Comparison of ENCODE assay signal across 23 cellular contexts in the genomic region with DNA sequence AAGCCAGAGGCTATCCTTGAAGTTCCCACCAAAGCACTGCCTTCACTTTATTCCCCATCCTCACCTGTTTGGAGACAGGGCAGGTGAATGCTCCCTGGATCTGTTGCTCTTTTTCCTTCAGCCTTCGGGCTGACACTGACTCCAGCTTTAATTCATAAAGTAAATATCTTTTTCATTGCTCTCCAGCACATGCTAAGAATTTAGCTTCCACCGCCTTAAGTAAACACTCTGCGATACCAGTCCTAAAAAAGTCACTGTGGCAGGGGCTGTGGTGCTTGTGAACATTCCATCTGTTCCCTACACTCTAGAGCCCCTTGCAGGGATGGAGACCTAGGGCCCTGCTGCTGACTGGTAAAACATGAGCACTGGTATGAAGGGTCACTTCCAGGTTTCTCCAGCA. TPM values are rescaled to one million over a fixed set of nuclear protein-coding genes. Genes with fewer than 3 reads are reported as not detected.
DNase-seq lines count a peak whose midpoint lies in the region; ATAC-seq, FAIRE-seq and TF ChIP-seq lines count a peak whose summit lies in the region.
"Had no signal": no experiment of that assay in that cellular context is flagged by ENCODE, and none has a peak within 500 bp of the region (broad histone marks: within the 10 kb centered on the region; RNA-seq: fewer than 3 reads in every experiment).

No MANE protein-coding gene starts in this region.

- intact Hi-C loops in right cardiac atrium (cut with DNase I) (no loop called here), heart right ventricle (cut with DNase I) (no loop called here), HepG2 (cut with micrococcal nuclease; ENCODE audit: unreplicated experiment) (no loop called here), ovary (cut with DNase I) (no loop called here), upper lobe of right lung (cut with DNase I) (no loop called here)

- no peak for TF ChIP-seq POLR2A in HepG2 (IDR thresholded peaks at IDR 0.05; ENCODE audit: insufficient read depth in 1 of 2, low read depth in 2 of 2, low read length in 2 of 2)
- TF ChIP-seq POLR2A in ovary (IDR thresholded peaks at IDR 0.05), result no peak

- H2AFZ ChIP-seq in HepG2 (ENCODE audit: low read length), result no peak overlapping the region

- H3K4me2 ChIP-seq in HepG2 (ENCODE audit: low read depth, low read length), result peak overlapping the region; percentile 74

- FAIRE-seq in HepG2 (lab: Jason Lieb, UNC), result no peak
- FAIRE-seq: G401.6, HTR-8/SVneo had no signal

- no peaks in the 10 kb centered on the region for H3K9me3 ChIP-seq in right cardiac atrium (ENCODE audit: control insufficient read depth, low read length)
- no peaks in the 10 kb centered on the region for H3K9me3 ChIP-seq in heart right ventricle
- no peaks in the 10 kb centered on the region for H3K9me3 ChIP-seq in HepG2 (ENCODE audit: low read length)
- H3K9me3 ChIP-seq in ovary, result no peaks in the 10 kb centered on the region
- H3K9me3 ChIP-seq in upper lobe of right lung, result no peaks in the 10 kb centered on the region
- H3K9me3 ChIP-seq: SJCRH30 had no signal

- no peak for TF ChIP-seq RAD21 in HepG2 (CRISPR knock-in tag; IDR thresholded peaks at IDR 0.05)

- WGBS in right cardiac atrium, result 86% methylated on average over 3 of the region's 3 CpGs
- 87% methylated on average over 3 of the region's 3 CpGs for WGBS in heart right ventricle, 2 donors
- WGBS in HepG2 (ENCODE audit: low lambda C conversion rate), result 17% methylated on average over 3 of the region's 3 CpGs
- WGBS in ovary, 3 donors, result 38 to 71% (median 41%) methylated on average over 3 of the region's 3 CpGs

- no TSS peak for BruUV-seq in HepG2 (replicated peaks; lab: Mats Ljungman, UMichigan)

- TF ChIP-seq EP300 in HepG2 (IDR thresholded peaks at IDR 0.05; ENCODE audit: low read depth in 2 of 2, low read length in 2 of 2) (no peak), HepG2 (CRISPR knock-in tag; IDR thresholded peaks at IDR 0.05; ENCODE audit: borderline replicate concordance) (no peak), ovary (IDR thresholded peaks at IDR 0.05) (no peak)

- DNase-seq in right cardiac atrium (no peak), heart right ventricle (no peak), HepG2 (ENCODE audit: low spot score) (peak; percentile 19), ovary (no peak), upper lobe of right lung (no peak)
- DNase-seq in NK-92 treated with Interleukin-12 subunit alpha and Interleukin-12 subunit beta, amount 100 ng/mL, for 24 hours (lab: John Stamatoyannopoulos, UW), result no peak
- DNase-seq: 8988T, COR-L47, Kasumi-1, NCI-H1105, NCI-H187, NCI-H2227 treated with DMSO at 0.1 percent for 48 hours, NCI-H510A treated with DMSO at 0.1 percent for 48 hours, NCI-H774, SJCRH30 had no signal

- in situ Hi-C loops in HepG2 (cut with HindIII; ENCODE audit: extremely low pct_ligation_motif_present, low pct_unique_long_range_greater_than_20kb), result no loop called here

- H3K4me1 ChIP-seq in right cardiac atrium (ENCODE audit: control insufficient read depth, insufficient read depth, low read length) (peaks cover 6% of the 10 kb centered on the region), heart right ventricle (peaks cover 0 to 30% (median 3%) of the 10 kb centered on the region in 9 donors), HepG2 (ENCODE audit: insufficient read depth, low read length) (peaks cover 80% of the 10 kb centered on the region), ovary (ENCODE audit: insufficient read depth) (peaks cover 30% of the 10 kb centered on the region), upper lobe of right lung (peaks cover 18% of the 10 kb centered on the region)
- H3K4me1 ChIP-seq: SJCRH30 had no signal

- H3K79me2 ChIP-seq in HepG2 (ENCODE audit: insufficient read depth, low read length), result no peaks in the 10 kb centered on the region

- H3K27me3 ChIP-seq in right cardiac atrium (ENCODE audit: control insufficient read depth, insufficient read depth) (no peaks in the 10 kb centered on the region), heart right ventricle (peaks cover 0 to 12% (median 0%) of the 10 kb centered on the region in 7 donors), HepG2 (ENCODE audit: control insufficient read depth in 1 of 2, insufficient read depth in 2 of 2, low read length in 2 of 2) (no peaks in the 10 kb centered on the region), ovary (no peaks in the 10 kb centered on the region), upper lobe of right lung (no peaks in the 10 kb centered on the region)
- H3K27me3 ChIP-seq: SJCRH30 had no signal

- peak overlapping the region; percentile 66 for H3K9ac ChIP-seq in HepG2 (ENCODE audit: insufficient read depth, low read depth, low read length)

- no peak for TF ChIP-seq CTCF in heart right ventricle (IDR thresholded peaks at IDR 0.05)
- no peak for TF ChIP-seq CTCF in HepG2 (CRISPR knock-in tag; IDR thresholded peaks at IDR 0.05)
- no peak for TF ChIP-seq CTCF in ovary (IDR thresholded peaks at IDR 0.05)
- no peak for TF ChIP-seq CTCF in upper lobe of right lung (IDR thresholded peaks at IDR 0.05)

- POLR2A ChIA-PET in HepG2 (lab: Yijun Ruan, JAX), result interaction anchor here (1.0 kb wide), 1 partner anchor 98 kb away, joined by 4 read pairs; a partner anchor contains a TSS

- no peak for ATAC-seq in right cardiac atrium
- ATAC-seq in heart right ventricle, result no peak
- peak; percentile 37; the same call in 2 of the 3 replicates for ATAC-seq in HepG2
- peak; percentile 34 for ATAC-seq in upper lobe of right lung
- ATAC-seq in HG02981 (IDR thresholded peaks at IDR 0.05; ENCODE audit: unreplicated experiment), result no peak
- ATAC-seq in HG03432 (IDR thresholded peaks at IDR 0.05; ENCODE audit: unreplicated experiment), result no peak

- H3K36me3 ChIP-seq in heart right ventricle, result no peaks in the 10 kb centered on the region
- H3K36me3 ChIP-seq in HepG2 (replicated peaks in 1 of 2; ENCODE audit: control insufficient read depth in 1 of 2, insufficient read depth in 2 of 2, low read length in 2 of 2), result no peaks in the 10 kb centered on the region
- no peaks in the 10 kb centered on the region for H3K36me3 ChIP-seq in ovary
- H3K36me3 ChIP-seq in upper lobe of right lung, result no peaks in the 10 kb centered on the region
- H3K36me3 ChIP-seq: SJCRH30 had no signal

- H3K27ac ChIP-seq in right cardiac atrium (ENCODE audit: low read length) (peak overlapping the region; percentile 25), heart right ventricle (peak overlapping the region in 2 of 10 donors; percentile 49 to 62), HepG2 (ENCODE audit: extremely low read length, insufficient read depth, low read length) (peak overlapping the region; percentile 67), ovary (peak overlapping the region; percentile 60 to 95), upper lobe of right lung (no peak overlapping the region)
- H3K27ac ChIP-seq: HL-60, SJCRH30 had no signal

- H4K20me1 ChIP-seq in HepG2 (ENCODE audit: insufficient read depth, low read length), result no peaks in the 10 kb centered on the region

- H3K4me3 ChIP-seq in right cardiac atrium (ENCODE audit: low read length), result no peak overlapping the region
- H3K4me3 ChIP-seq in heart right ventricle, result no peak overlapping the region
- no peak overlapping the region for H3K4me3 ChIP-seq in HepG2 (replicated peaks in 1 of 3; ENCODE audit: insufficient read depth in 1 of 3, low read depth in 2 of 3, low read length in 3 of 3)
- H3K4me3 ChIP-seq in ovary, result no peak overlapping the region
- no peak overlapping the region for H3K4me3 ChIP-seq in upper lobe of right lung
- H3K4me3 ChIP-seq: SJCRH30 had no signal

- CTCF ChIA-PET in HepG2 (lab: Yijun Ruan, JAX; ENCODE audit: low intra/inter-chr PET ratio, low total read pairs), result no interaction called here

RNA-seq across cellular contexts. Expression of a gene that starts 0.9 kb away (rescaled TPM):
- 100 to 1,000 TPM; 134 to 996 (median 625) TPM for total RNA-seq in right cardiac atrium
- polyA plus RNA-seq in right cardiac atrium, result 1,085 TPM
- 100 to 1,000 TPM in 2 of 10 donors, 10 to 100 TPM in 5, 1 to 10 TPM in 3; 2.8 to 296 (median 32.6) TPM for total RNA-seq in heart right ventricle
- 100 to 1,000 TPM; 349 to 593 TPM for polyA plus RNA-seq in heart right ventricle
- total RNA-seq in HepG2 (2016; rRNA removed; fragmentation: Illumina TruSeq; extraction: Trizol), result 0.35 and 0.77 TPM in 2 replicates
- total RNA-seq in HepG2 (2016; cell fraction: cytosol; rRNA removed; fragmentation: Illumina TruSeq; extraction: Trizol; ENCODE audit: low read depth), result 0.62 and 0.81 TPM in 2 replicates
- 0.50 and 0.54 TPM in 2 replicates for total RNA-seq in HepG2 (2016; cell fraction: insoluble cytoplasmic fraction; rRNA removed; fragmentation: Illumina TruSeq; extraction: Trizol)
- total RNA-seq in HepG2 (2016; cell fraction: membrane; rRNA removed; fragmentation: Illumina TruSeq; extraction: Trizol), result 0.62 TPM in 2 replicates
- 0.87 and 1.2 TPM in 2 replicates for total RNA-seq in HepG2 (2016; cell fraction: nucleus; rRNA removed; fragmentation: Illumina TruSeq; extraction: Trizol)
- polyA plus RNA-seq in HepG2 (2011; rRNA removed), result 15.2 and 30.3 TPM in 2 replicates
- polyA plus RNA-seq in HepG2 (2011; cell fraction: cytosol; rRNA removed), result 29.8 and 39.3 TPM in 2 replicates
- polyA plus RNA-seq in HepG2 (2011; cell fraction: nucleus; rRNA removed), result 6.5 and 8.5 TPM in 2 replicates
- 1.8 and 14.7 TPM in 2 replicates for polyA plus RNA-seq in HepG2 (2012)
- 2.7 and 4.0 TPM in 2 replicates for polyA plus RNA-seq in HepG2 (2016; cell fraction: cytosol; fragmentation: Illumina TruSeq; extraction: Trizol; ENCODE audit: low read depth)
- polyA plus RNA-seq in HepG2 (2016; cell fraction: insoluble cytoplasmic fraction; fragmentation: Illumina TruSeq; extraction: Trizol; ENCODE audit: low read depth), result 3.4 and 6.1 TPM in 2 replicates
- polyA plus RNA-seq in HepG2 (2016; cell fraction: membrane; fragmentation: Illumina TruSeq; extraction: Trizol; ENCODE audit: low read depth), result 3.0 and 3.6 TPM in 2 replicates
- polyA plus RNA-seq in HepG2 (2016; cell fraction: nucleus; fragmentation: Illumina TruSeq; extraction: Trizol; ENCODE audit: insufficient read depth, low read depth), result 8.8 and 12.2 TPM in 2 replicates
- 15.0 TPM in 1 of 2 replicates, not detected in the other for polyA minus RNA-seq in HepG2 (2011; rRNA and poly(A)+ RNA removed; ENCODE audit: low replicate concordance)
- 11.4 and 11.5 TPM in 2 replicates for polyA minus RNA-seq in HepG2 (2011; cell fraction: cytosol; rRNA and poly(A)+ RNA removed)
- 3.3 and 4.6 TPM in 2 replicates for polyA minus RNA-seq in HepG2 (2011; cell fraction: nucleus; rRNA and poly(A)+ RNA removed)
- 100 to 1,000 TPM in 4 of 7 donors, 10 to 100 TPM in 3; 23.0 to 819 (median 143) TPM for total RNA-seq in ovary
- polyA plus RNA-seq in ovary, result 100 to 1,000 TPM; 126 to 262 TPM
- total RNA-seq in upper lobe of right lung, result 19.7 TPM
- total RNA-seq: H4, SJCRH30 had no signal
- polyA plus RNA-seq: AG04450, IgD-negative memory B cell had no signal

RNA-seq across cellular contexts. Expression of a gene that starts 56.9 kb away (rescaled TPM):
- total RNA-seq in right cardiac atrium (not detected), heart right ventricle (not detected), HepG2 (2016; rRNA removed; fragmentation: Illumina TruSeq; extraction: Trizol) (not detected in 2 replicates), ovary (not detected), upper lobe of right lung (not detected)
- polyA plus RNA-seq in right cardiac atrium (not detected), heart right ventricle (not detected), HepG2 (2011; rRNA removed) (not detected in 2 replicates), ovary (not detected)
- total RNA-seq in HepG2 (2016; cell fraction: cytosol; rRNA removed; fragmentation: Illumina TruSeq; extraction: Trizol; ENCODE audit: low read depth), result not detected in 2 replicates
- total RNA-seq in HepG2 (2016; cell fraction: insoluble cytoplasmic fraction; rRNA removed; fragmentation: Illumina TruSeq; extraction: Trizol), result not detected in 2 replicates
- not detected in 2 replicates for total RNA-seq in HepG2 (2016; cell fraction: membrane; rRNA removed; fragmentation: Illumina TruSeq; extraction: Trizol)
- not detected in 2 replicates for total RNA-seq in HepG2 (2016; cell fraction: nucleus; rRNA removed; fragmentation: Illumina TruSeq; extraction: Trizol)
- polyA plus RNA-seq in HepG2 (2011; cell fraction: cytosol; rRNA removed), result not detected in 2 replicates
- polyA plus RNA-seq in HepG2 (2011; cell fraction: nucleus; rRNA removed), result 0.50 TPM in 1 of 2 replicates, not detected in the other
- not detected in 2 replicates for polyA plus RNA-seq in HepG2 (2012)
- polyA plus RNA-seq in HepG2 (2016; cell fraction: cytosol; fragmentation: Illumina TruSeq; extraction: Trizol; ENCODE audit: low read depth), result not detected in 2 replicates
- polyA plus RNA-seq in HepG2 (2016; cell fraction: insoluble cytoplasmic fraction; fragmentation: Illumina TruSeq; extraction: Trizol; ENCODE audit: low read depth), result not detected in 2 replicates
- polyA plus RNA-seq in HepG2 (2016; cell fraction: membrane; fragmentation: Illumina TruSeq; extraction: Trizol; ENCODE audit: low read depth), result not detected in 2 replicates
- not detected in 2 replicates for polyA plus RNA-seq in HepG2 (2016; cell fraction: nucleus; fragmentation: Illumina TruSeq; extraction: Trizol; ENCODE audit: insufficient read depth, low read depth)
- polyA minus RNA-seq in HepG2 (2011; rRNA and poly(A)+ RNA removed; ENCODE audit: low replicate concordance), result not detected in 2 replicates
- polyA minus RNA-seq in HepG2 (2011; cell fraction: cytosol; rRNA and poly(A)+ RNA removed), result not detected in 2 replicates
- not detected in 2 replicates for polyA minus RNA-seq in HepG2 (2011; cell fraction: nucleus; rRNA and poly(A)+ RNA removed)
- total RNA-seq: H4, SJCRH30 had no signal
- polyA plus RNA-seq: AG04450, IgD-negative memory B cell had no signal

Comparison
In these comparisons a context has a peak if more than half of its experiments do, and no peak if none do; other contexts are left out.
1. ATAC-seq: peak in HepG2 (single experiment) and upper lobe of right lung (single experiment); none in right cardiac atrium (0 of 2), heart right ventricle (0 of 8), HG02981 (single experiment) and HG03432 (single experiment).